Comparison of ENCODE assay signal across 25 cellular contexts in the genomic region with DNA sequence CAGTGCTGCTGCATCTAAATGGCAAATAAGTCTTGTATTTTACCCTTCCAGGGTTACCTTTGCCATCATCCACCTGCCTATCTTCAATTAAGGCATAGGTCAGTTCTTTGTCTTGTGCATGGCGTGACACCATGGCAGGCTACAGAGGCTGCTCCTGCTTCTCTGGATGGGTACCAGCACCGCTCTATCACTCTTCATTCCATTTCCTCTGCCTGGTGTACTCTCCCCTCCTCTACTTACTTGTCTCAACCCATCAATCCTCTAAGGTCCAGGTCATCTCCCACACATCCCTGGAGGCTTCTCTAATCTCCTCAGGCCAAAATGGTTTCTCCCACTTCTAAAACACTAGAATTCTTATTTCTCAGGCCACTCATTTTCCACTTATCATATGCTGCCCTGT.
DNase-seq lines count a peak whose midpoint lies in the region; ATAC-seq, FAIRE-seq and TF ChIP-seq lines count a peak whose summit lies in the region.
"Had no signal": no experiment of that assay in that cellular context is flagged by ENCODE, and none has a peak within 500 bp of the region (broad histone marks: within the 10 kb centered on the region; RNA-seq: fewer than 3 reads in every experiment).

No MANE protein-coding gene starts in this region.

- 86% methylated on average over 2 of the region's 2 CpGs; no CpG with 5 or more reads in 1 of the 2 experiments for WGBS in H1 (ENCODE audit: extremely low coverage in 1 of 2, insufficient coverage in 1 of 2, insufficient read length in 1 of 2, insufficient replicate concordance in 2 of 2, low coverage in 1 of 2, low lambda C conversion rate in 2 of 2, missing lambda C conversion rate in 1 of 2), 2 experiments
- no CpG with 5 or more reads among the region's 2 CpGs for WGBS in neuronal stem cell (ENCODE audit: extremely low coverage in 2 of 2, insufficient read length in 2 of 2, insufficient replicate concordance in 1 of 2), 2 donors
- WGBS in mesenchymal stem cell = 88% methylated on average over 2 of the region's 2 CpGs

- TF ChIP-seq EP300 in H1 (IDR thresholded peaks at IDR 0.05; ENCODE audit: borderline replicate concordance in 1 of 2, low read depth in 2 of 2, low read length in 2 of 2) = no peak

- H4K20me1 ChIP-seq in H1 (replicated peaks in 1 of 2; ENCODE audit: control insufficient read depth in 1 of 2, insufficient read depth in 2 of 2, low read length in 2 of 2) = no peaks in the 10 kb centered on the region
- H4K20me1 ChIP-seq: BLaER1 had no signal

- H3K9me3 ChIP-seq in H1 (ENCODE audit: insufficient read depth in 2 of 2, low read depth in 1 of 2, low read length in 1 of 2) (no peaks in the 10 kb centered on the region), neuronal stem cell (replicated peaks in 1 of 2; ENCODE audit: control insufficient read depth in 2 of 2, insufficient read depth in 1 of 2, low read depth in 1 of 2, low read length in 2 of 2) (no peaks in the 10 kb centered on the region), mesenchymal stem cell (ENCODE audit: control insufficient read depth, low read length) (no peaks in the 10 kb centered on the region)
- H3K9me3 ChIP-seq: A549, BE2C, BLaER1 had no signal

- no peak for ATAC-seq in GM18520 (IDR thresholded peaks at IDR 0.05; ENCODE audit: unreplicated experiment)
- ATAC-seq: A549 had no signal

- H3K4me1 ChIP-seq in H1 (replicated peaks in 1 of 4; ENCODE audit: control insufficient read depth in 3 of 4, insufficient read depth in 4 of 4, low read length in 3 of 4) = no peaks in the 10 kb centered on the region
- peaks cover 0 to 3% of the 10 kb centered on the region in 2 donors for H3K4me1 ChIP-seq in neuronal stem cell (ENCODE audit: control insufficient read depth in 2 of 2, insufficient read depth in 1 of 2, low read depth in 1 of 2, low read length in 2 of 2)
- H3K4me1 ChIP-seq in mesenchymal stem cell (ENCODE audit: control insufficient read depth, insufficient read depth, low read depth, low read length) = no peaks in the 10 kb centered on the region
- H3K4me1 ChIP-seq: A549, BE2C, BLaER1 had no signal

- no peaks in the 10 kb centered on the region for H3K79me2 ChIP-seq in H1 (ENCODE audit: control insufficient read depth in 1 of 2, insufficient read depth in 2 of 2, low read length in 2 of 2)

- H3K4me3 ChIP-seq in H1 (ENCODE audit: extremely low read depth in 1 of 4, insufficient read depth in 2 of 4, low read depth in 3 of 4, low read length in 4 of 4) (no peak overlapping the region), neuronal stem cell (ENCODE audit: low read length in 2 of 2) (no peak overlapping the region), mesenchymal stem cell (ENCODE audit: insufficient read depth in 1 of 2, low read depth in 1 of 2, low read length in 2 of 2) (no peak overlapping the region)
- H3K4me3 ChIP-seq: A549, BLaER1 had no signal

- H3K9ac ChIP-seq in H1 (replicated peaks in 1 of 4; ENCODE audit: extremely low read depth in 1 of 4, low read depth in 3 of 4, low read length in 3 of 4) = no peak overlapping the region
- H3K9ac ChIP-seq in neuronal stem cell (ENCODE audit: low read depth, low read length, poor library complexity) = no peak overlapping the region
- no peak overlapping the region for H3K9ac ChIP-seq in mesenchymal stem cell (ENCODE audit: low read length)
- H3K9ac ChIP-seq: BLaER1 had no signal

- no peak overlapping the region for H3K56ac ChIP-seq in H1 (replicated peaks; ENCODE audit: insufficient read length, low read depth, low read length)

- H3K18ac ChIP-seq in H1 (ENCODE audit: extremely low read depth, low read length) = no peak overlapping the region
- H3K18ac ChIP-seq in neuronal stem cell (ENCODE audit: low read length) = peak overlapping the region; percentile 7
- no peak overlapping the region for H3K18ac ChIP-seq in mesenchymal stem cell (ENCODE audit: low read depth in 1 of 2, low read length in 2 of 2)

- FAIRE-seq in H1 (lab: Jason Lieb, UNC) = no peak
- FAIRE-seq: A549, G401.6, GM12892, GM18507, GM19239 had no signal

- no peaks in the 10 kb centered on the region for H3K36me3 ChIP-seq in H1 (ENCODE audit: control insufficient read depth in 2 of 4, insufficient read depth in 4 of 4, low read length in 3 of 4)
- no peaks in the 10 kb centered on the region for H3K36me3 ChIP-seq in neuronal stem cell (replicated peaks in 1 of 2; ENCODE audit: control insufficient read depth in 2 of 2, insufficient read depth in 2 of 2, low read length in 2 of 2)
- H3K36me3 ChIP-seq in mesenchymal stem cell (ENCODE audit: control insufficient read depth in 1 of 2, insufficient read depth in 2 of 2, low read depth in 1 of 2, low read length in 2 of 2) = no peaks in the 10 kb centered on the region
- H3K36me3 ChIP-seq: BE2C, BLaER1 had no signal

- H3K4me2 ChIP-seq in H1 (ENCODE audit: insufficient read depth in 1 of 2, low read depth in 2 of 2, low read length in 2 of 2) (no peak overlapping the region), neuronal stem cell (ENCODE audit: insufficient read depth, low read length, poor library complexity, severe bottlenecking) (no peak overlapping the region), mesenchymal stem cell (ENCODE audit: low read length, poor library complexity, severe bottlenecking) (no peak overlapping the region)
- H3K4me2 ChIP-seq: A549, BLaER1 had no signal

- no peaks in the 10 kb centered on the region for H3K27me3 ChIP-seq in H1 (replicated peaks in 1 of 4; ENCODE audit: control insufficient read depth in 3 of 4, extremely low read depth in 1 of 4, insufficient read depth in 3 of 4, low read length in 3 of 4)
- no peaks in the 10 kb centered on the region for H3K27me3 ChIP-seq in neuronal stem cell (ENCODE audit: control insufficient read depth in 3 of 3, insufficient read depth in 3 of 3, low read depth in 1 of 3, low read length in 3 of 3)
- peaks cover 0 to 4% of the 10 kb centered on the region in 2 experiments for H3K27me3 ChIP-seq in mesenchymal stem cell (ENCODE audit: control insufficient read depth in 1 of 2, insufficient read depth in 1 of 2, low read length in 2 of 2)
- H3K27me3 ChIP-seq: BE2C, BLaER1 had no signal

- CTCF ChIA-PET in H1 (lab: Charles Lee; ENCODE audit: partially characterized antibody) = interaction anchor here (0.7 to 1.4 kb wide), 2 partner anchors 17 to 76 kb away, joined by 4 read pairs; no protein-coding TSS in a partner anchor

- no peak for TF ChIP-seq POLR2A in H1 (IDR thresholded peaks at IDR 0.05; ENCODE audit: control extremely low read depth in 1 of 2, low read depth in 2 of 2, low read length in 2 of 2)

- H2BK120ac ChIP-seq in H1 (replicated peaks; ENCODE audit: low read depth, low read length) (no peak overlapping the region), neuronal stem cell (ENCODE audit: low read depth, low read length) (no peak overlapping the region), mesenchymal stem cell (ENCODE audit: low read depth, low read length) (no peak overlapping the region)

- DNase-seq in NCI-H2227 (lab: John Stamatoyannopoulos, UW; ENCODE audit: unreplicated experiment) (peak; percentile 7), NCI-H2227 treated with DMSO at 0.1 percent for 48 hours (lab: John Stamatoyannopoulos, UW) (no peak), H1 (ENCODE audit: low read depth in 1 of 2, low spot score in 2 of 2) (no peak), neuronal stem cell (ENCODE audit: low spot score) (no peak), NCI-H526 treated with DMSO at 0.1 percent for 48 hours (lab: John Stamatoyannopoulos, UW) (no peak), mesenchymal stem cell (no peak)
- DNase-seq: BE2C; C1 segment of cervical spinal cord; CD4-positive, alpha-beta memory T cell; CD4-positive, CD25-positive, alpha-beta regulatory T cell; CD8-positive, alpha-beta memory T cell; COR-L47; DMS 273 treated with DMSO at 0.1 percent for 48 hours; DMS153; DMS53; DMS79; GF-D8 had no signal

- 0 out of 2 replicates have a peak overlapping the region, but pooled peaks have one; percentile 49 for H2BK20ac ChIP-seq in H1 (ENCODE audit: low read length)

- H2AFZ ChIP-seq in H1 (ENCODE audit: low read length) (no peak overlapping the region; the same call in 1 of the 2 replicates), neuronal stem cell (ENCODE audit: low read length) (no peak overlapping the region), mesenchymal stem cell (ENCODE audit: low read depth, low read length) (no peak overlapping the region)

- H2AK5ac ChIP-seq in H1 (ENCODE audit: low read depth, low read length) = no peak overlapping the region
- no peak overlapping the region for H2AK5ac ChIP-seq in neuronal stem cell (ENCODE audit: low read depth, low read length)
- no peak overlapping the region for H2AK5ac ChIP-seq in mesenchymal stem cell (ENCODE audit: low read length, severe bottlenecking)

- H4K8ac ChIP-seq in H1 (ENCODE audit: extremely low read depth, insufficient read depth, low read length) (no peak overlapping the region), neuronal stem cell (ENCODE audit: low read depth, low read length) (no peak overlapping the region), mesenchymal stem cell (ENCODE audit: low read length) (no peak overlapping the region)

- H2BK5ac ChIP-seq in H1 (ENCODE audit: low read depth, low read length) (no peak overlapping the region), neuronal stem cell (ENCODE audit: low read length) (no peak overlapping the region), mesenchymal stem cell (ENCODE audit: low read depth, low read length, poor library complexity, severe bottlenecking) (no peak overlapping the region)

- H3K4ac ChIP-seq in H1 (replicated peaks; ENCODE audit: insufficient read length, low read depth, low read length) (no peak overlapping the region), neuronal stem cell (ENCODE audit: low read length) (no peak overlapping the region), mesenchymal stem cell (ENCODE audit: low read depth in 1 of 2, low read length in 2 of 2) (no peak overlapping the region)

- H3K79me1 ChIP-seq in H1 (ENCODE audit: low read depth, low read length) (no peaks in the 10 kb centered on the region), neuronal stem cell (ENCODE audit: low read depth, low read length) (no peaks in the 10 kb centered on the region), mesenchymal stem cell (replicated peaks; ENCODE audit: low read length, poor library complexity, severe bottlenecking) (no peaks in the 10 kb centered on the region)

- H3K23ac ChIP-seq in H1 (ENCODE audit: insufficient read length) (no peak overlapping the region), neuronal stem cell (ENCODE audit: low read depth, low read length, poor library complexity) (no peak overlapping the region), mesenchymal stem cell (ENCODE audit: low read length in 2 of 2) (no peak overlapping the region)

- no peak overlapping the region for H4K5ac ChIP-seq in H1 (ENCODE audit: insufficient read length, low read depth, low read length)

- no peak for TF ChIP-seq RAD21 in H1 (IDR thresholded peaks at IDR 0.05 in 1 of 2, conservative IDR thresholded peaks at IDR 0.05 in 1 of 2; ENCODE audit: low read depth in 2 of 2, low read length in 2 of 2)

- POLR2A ChIA-PET in H1 (lab: Charles Lee; ENCODE audit: partially characterized antibody) = interaction anchor here (0.7 kb wide), 1 partner anchor 27 kb away, joined by 3 read pairs; no protein-coding TSS in a partner anchor

- no peak overlapping the region for H3K27ac ChIP-seq in H1 (ENCODE audit: low read depth, low read length)
- no peak overlapping the region for H3K27ac ChIP-seq in neuronal stem cell (replicated peaks; ENCODE audit: low read length)
- no peak overlapping the region for H3K27ac ChIP-seq in mesenchymal stem cell (ENCODE audit: low read length, poor library complexity, severe bottlenecking)
- H3K27ac ChIP-seq: 22Rv1, A549, BLaER1 had no signal

- no peak for TF ChIP-seq CTCF in H1 (IDR thresholded peaks at IDR 0.05; ENCODE audit: control extremely low read depth in 1 of 3, insufficient read depth in 1 of 3, low read depth in 1 of 3, low read length in 3 of 3)

- H2BK15ac ChIP-seq in H1 (ENCODE audit: low read length) (no peak overlapping the region), neuronal stem cell (ENCODE audit: low read length) (no peak overlapping the region), mesenchymal stem cell (ENCODE audit: low read depth, poor library complexity, severe bottlenecking) (no peak overlapping the region)

- H2BK12ac ChIP-seq in H1 (ENCODE audit: low read depth, low read length) = no peak overlapping the region
- no peak overlapping the region for H2BK12ac ChIP-seq in neuronal stem cell (ENCODE audit: low read length)
- no peak overlapping the region for H2BK12ac ChIP-seq in mesenchymal stem cell (ENCODE audit: low read length in 2 of 2)

- H3K23me2 ChIP-seq in H1 (ENCODE audit: low read depth, low read length) = no peaks in the 10 kb centered on the region

- H4K91ac ChIP-seq in H1 (replicated peaks; ENCODE audit: insufficient read length, low read length) (no peak overlapping the region), neuronal stem cell (ENCODE audit: low read depth, low read length, poor library complexity) (no peak overlapping the region), mesenchymal stem cell (ENCODE audit: low read length) (no peak overlapping the region)

- H3K14ac ChIP-seq in H1 (ENCODE audit: insufficient read length) (no peak overlapping the region), neuronal stem cell (ENCODE audit: low read length) (no peak overlapping the region), mesenchymal stem cell (ENCODE audit: low read length in 2 of 2) (no peak overlapping the region)
